8 cellular contexts compared by ENCODE assay signal in genomic region chr5:107673106-107673367, GRCh38. TPM values are rescaled to one million over a fixed set of nuclear protein-coding genes. Genes with fewer than 3 reads are reported as not detected.
DNase-seq lines count a peak whose midpoint lies in the region; ATAC-seq and TF ChIP-seq lines count a peak whose summit lies in the region.

No MANE protein-coding gene starts in this region.

- no peaks in the 10 kb centered on the region for H4K20me1 ChIP-seq in MM.1S (ENCODE audit: insufficient read depth, low read length)
- peaks cover 38% of the 10 kb centered on the region for H4K20me1 ChIP-seq in neural progenitor cell (ENCODE audit: low read depth)

- no peak overlapping the region for H3K27ac ChIP-seq in CD8-positive, alpha-beta T cell (ENCODE audit: low read depth, low read length)
- H3K27ac ChIP-seq in MM.1S (ENCODE audit: low read length), result no peak overlapping the region
- H3K27ac ChIP-seq in ectodermal cell (ENCODE audit: insufficient read depth, low read depth, low read length, poor library complexity, severe bottlenecking), result no peak overlapping the region
- H3K27ac ChIP-seq in neural progenitor cell, result no peak overlapping the region

- H3K27me3 Mint-ChIP-seq in CD8-positive, alpha-beta T cell (ENCODE audit: low read depth), result peaks cover 68% of the 10 kb centered on the region
- H3K27me3 Mint-ChIP-seq in neural progenitor cell (ENCODE audit: insufficient read depth, low read depth), result peaks cover 15% of the 10 kb centered on the region

- POLR2A ChIA-PET in CD8-positive, alpha-beta T cell (lab: Charles Lee), result no interaction called here

- DNase-seq in CD8-positive, alpha-beta T cell, result no peak
- DNase-seq in MM.1S (peak; percentile 18), neural progenitor cell (ENCODE audit: low spot score) (no peak), SIG-M5 treated with dmso at 0.1 percent for 504 hours (lab: John Stamatoyannopoulos, UW; ENCODE audit: unreplicated experiment) (no peak), CD1c-positive myeloid dendritic cell (ENCODE audit: extremely low spot score) (no peak), NCI-H1436 treated with DMSO at 0.1 percent for 48 hours (lab: John Stamatoyannopoulos, UW) (no peak)

- no peak for TF ChIP-seq CTCF in CD8-positive, alpha-beta T cell (IDR thresholded peaks at IDR 0.05)
- TF ChIP-seq CTCF in MM.1S (IDR thresholded peaks at IDR 0.05; ENCODE audit: low read length), result no peak
- TF ChIP-seq CTCF in neural progenitor cell (IDR thresholded peaks at IDR 0.05), result no peak

- CTCF ChIA-PET in CD8-positive, alpha-beta T cell (lab: Charles Lee), result interaction anchor here (1.0 to 1.4 kb wide), 2 partner anchors 10 to 17 kb away, joined by 3 to 4 read pairs; no protein-coding TSS in a partner anchor

- H3K9me2 ChIP-seq in MM.1S (replicated peaks; ENCODE audit: insufficient read depth, low read length), result no peaks in the 10 kb centered on the region

- H3K9ac ChIP-seq in MM.1S (ENCODE audit: low read length), result peak overlapping the region; percentile 0; the same call in 1 of the 2 replicates
- H3K9ac ChIP-seq in neural progenitor cell, result no peak overlapping the region

- no peak for ATAC-seq in CD8-positive, alpha-beta T cell
- no peak for ATAC-seq in HG03457 (IDR thresholded peaks at IDR 0.05; ENCODE audit: unreplicated experiment)

- H3K36me3 Mint-ChIP-seq in CD8-positive, alpha-beta T cell, result no peaks in the 10 kb centered on the region
- H3K36me3 Mint-ChIP-seq in neural progenitor cell, result peaks cover 9% of the 10 kb centered on the region

- H3K4me3 Mint-ChIP-seq in CD8-positive, alpha-beta T cell, result peak overlapping the region; percentile 87
- peak overlapping the region; percentile 97 for H3K4me3 Mint-ChIP-seq in neural progenitor cell

- peaks cover 34% of the 10 kb centered on the region for H3K4me1 Mint-ChIP-seq in CD8-positive, alpha-beta T cell (ENCODE audit: low read depth)
- H3K4me1 Mint-ChIP-seq in neural progenitor cell, result peaks cover 19% of the 10 kb centered on the region

- peaks cover 28% of the 10 kb centered on the region for H3K4me1 ChIP-seq in CD8-positive, alpha-beta T cell (ENCODE audit: insufficient read depth, low read length)
- H3K4me1 ChIP-seq in MM.1S (ENCODE audit: low read length) (no peaks in the 10 kb centered on the region), ectodermal cell (ENCODE audit: control insufficient read depth, insufficient read depth, low read length) (no peaks in the 10 kb centered on the region), neural progenitor cell (peaks cover 22% of the 10 kb centered on the region)

- 0 to 1% methylated on average over 11 of the region's 11 CpGs for WGBS in ectodermal cell, 2 experiments

- H2AFZ ChIP-seq in MM.1S (ENCODE audit: low read length) (peak overlapping the region; percentile 85), neural progenitor cell (replicated peaks) (peak overlapping the region; percentile 66)

- H3K27ac Mint-ChIP-seq in CD8-positive, alpha-beta T cell, result no peak overlapping the region
- peak overlapping the region; percentile 76 for H3K27ac Mint-ChIP-seq in neural progenitor cell

- intact Hi-C loops in CD8-positive, alpha-beta T cell (cut with DNase I, micrococcal nuclease), result loop anchor here in 1 of 2 experiments (10.0 kb wide), 1 partner anchor 672 kb away; no protein-coding TSS in a partner anchor

- H3K36me3 ChIP-seq in CD8-positive, alpha-beta T cell (ENCODE audit: insufficient read depth, low read length), result no peaks in the 10 kb centered on the region
- H3K36me3 ChIP-seq in MM.1S (replicated peaks; ENCODE audit: insufficient read depth, low read length) (no peaks in the 10 kb centered on the region), ectodermal cell (ENCODE audit: control insufficient read depth, insufficient read depth, low read length) (no peaks in the 10 kb centered on the region), neural progenitor cell (peaks cover 1% of the 10 kb centered on the region)

- peaks cover 21% of the 10 kb centered on the region for H3K27me3 ChIP-seq in CD8-positive, alpha-beta T cell (ENCODE audit: insufficient read depth, low read length)
- H3K27me3 ChIP-seq in MM.1S (replicated peaks; ENCODE audit: insufficient read depth, low read length), result no peaks in the 10 kb centered on the region
- H3K27me3 ChIP-seq in ectodermal cell (ENCODE audit: control insufficient read depth, insufficient read depth, low read length, poor library complexity, severe bottlenecking), result no peaks in the 10 kb centered on the region
- no peaks in the 10 kb centered on the region for H3K27me3 ChIP-seq in neural progenitor cell

- H3F3A ChIP-seq in MM.1S (ENCODE audit: insufficient read depth, low read length), result peaks cover 15% of the 10 kb centered on the region
- H3F3A ChIP-seq in neural progenitor cell (ENCODE audit: low read depth), result peaks cover 26% of the 10 kb centered on the region

- H3K79me2 ChIP-seq in MM.1S (ENCODE audit: low read length) (no peaks in the 10 kb centered on the region), neural progenitor cell (ENCODE audit: low read depth) (peaks cover 62% of the 10 kb centered on the region)

- no peaks in the 10 kb centered on the region for H3K9me3 ChIP-seq in CD8-positive, alpha-beta T cell (ENCODE audit: low read length)
- H3K9me3 ChIP-seq in MM.1S (replicated peaks; ENCODE audit: insufficient read depth, low read length) (no peaks in the 10 kb centered on the region), ectodermal cell (ENCODE audit: control insufficient read depth, low read length) (no peaks in the 10 kb centered on the region), neural progenitor cell (ENCODE audit: low read depth) (no peaks in the 10 kb centered on the region)

- H3K4me3 ChIP-seq in CD8-positive, alpha-beta T cell (ENCODE audit: low read depth, low read length), result peak overlapping the region; percentile 44
- peak overlapping the region; percentile 58 for H3K4me3 ChIP-seq in MM.1S (ENCODE audit: low read length)
- H3K4me3 ChIP-seq in ectodermal cell (ENCODE audit: insufficient read depth, low read depth, low read length), result peak overlapping the region; percentile 86
- H3K4me3 ChIP-seq in neural progenitor cell, result peak overlapping the region; percentile 97

- H3K9me3 Mint-ChIP-seq in CD8-positive, alpha-beta T cell, result no peaks in the 10 kb centered on the region
- H3K9me3 Mint-ChIP-seq in neural progenitor cell, result no peaks in the 10 kb centered on the region

- H3K4me2 ChIP-seq in MM.1S (ENCODE audit: low read depth, low read length), result peak overlapping the region; percentile 95
- H3K4me2 ChIP-seq in neural progenitor cell, result peak overlapping the region; percentile 91

RNA-seq across cellular contexts. Expression of gene EFNA5, which starts 2.3 kb away (rescaled TPM):
- not detected for total RNA-seq in CD8-positive, alpha-beta T cell
- polyA plus RNA-seq in ectodermal cell (2013, experiment 1 of 4), result 83.2 TPM
- polyA plus RNA-seq in ectodermal cell (2013, experiment 2 of 4), result 96.7 TPM
- 35.9 TPM for polyA plus RNA-seq in ectodermal cell (2013, experiment 3 of 4)
- 44.4 TPM for polyA plus RNA-seq in ectodermal cell (2013, experiment 4 of 4)
- 70.5 and 105 TPM in 2 replicates for total RNA-seq in neural progenitor cell (ENCODE audit: low replicate concordance)

Comparison
In these comparisons a context has a peak if more than half of its experiments do, and no peak if none do; other contexts are left out.
1. H3K4me3 ChIP-seq: peak in every context shown above with its lines; median percentile 97 in neural progenitor cell; 86 in ectodermal cell; 58 in MM.1S; 44 in CD8-positive, alpha-beta T cell.
2. RNA of gene EFNA5, which starts 2.3 kb away (total RNA-seq): 70.5 to 105 TPM in neural progenitor cell; not detected in CD8-positive, alpha-beta T cell; every median in the first group is over 10 times any median in the second.